ENCODE assay signal across 8 cellular contexts in genomic region chr15:56366211-56366610, GRCh38. TPM values are rescaled to one million over a fixed set of nuclear protein-coding genes. Genes with fewer than 3 reads are reported as not detected.
A peak's percentile ranks its signal among the peaks of the same experiment; 100 is the strongest.
DNase-seq lines count a peak whose midpoint lies in the region; ATAC-seq, FAIRE-seq and TF ChIP-seq lines count a peak whose summit lies in the region.

No MANE protein-coding gene starts in this region.

- no peak overlapping the region for H4K8ac ChIP-seq in H9 (replicated peaks; ENCODE audit: insufficient read length, low read depth, low read length)

- H3K4me3 ChIP-seq in ACC112 (ENCODE audit: low read depth, low read length), result peak overlapping the region; percentile 84
- H3K4me3 ChIP-seq in astrocyte of the cerebellum (ENCODE audit: low read depth, low read length), result peak overlapping the region; percentile 91
- peak overlapping the region; percentile 86 to 97 for H3K4me3 ChIP-seq in mucosa of rectum (ENCODE audit: low read length in 2 of 2)

- H4K5ac ChIP-seq in H9 (ENCODE audit: insufficient read length, low read depth, low read length), result no peak overlapping the region

- no CpG with 5 or more reads among the region's 2 CpGs for WGBS in H9 (ENCODE audit: extremely low coverage, insufficient read length, low lambda C conversion rate)

- H3K9me3 ChIP-seq in H9 (ENCODE audit: control insufficient read depth, low read depth, low read length) (no peaks in the 10 kb centered on the region), mucosa of rectum (ENCODE audit: control insufficient read depth in 2 of 2, low read length in 2 of 2) (no peaks in the 10 kb centered on the region)

- H3K27me3 Mint-ChIP-seq in H9 (ENCODE audit: low read depth), result no peaks in the 10 kb centered on the region

- no peak overlapping the region for H2BK5ac ChIP-seq in H9 (ENCODE audit: insufficient read length, low read length)

- H3K23me2 ChIP-seq in H9 (ENCODE audit: insufficient read length, low read depth, low read length, poor library complexity, severe bottlenecking), result peaks cover 4% of the 10 kb centered on the region

- H3K79me1 ChIP-seq in H9 (ENCODE audit: insufficient read depth, low read depth, low read length, poor library complexity, severe bottlenecking), result no peaks in the 10 kb centered on the region

- H4K91ac ChIP-seq in H9 (ENCODE audit: insufficient read length, low read depth, low read length), result no peak overlapping the region

- no peak overlapping the region for H3K23ac ChIP-seq in H9 (ENCODE audit: insufficient read length, low read depth, low read length)

- H2AFZ ChIP-seq in ACC112 (ENCODE audit: low read length, unreplicated experiment) (peak overlapping the region; percentile 97), H9 (ENCODE audit: low read length) (no peak overlapping the region)

- peak overlapping the region; percentile 76 to 93 for H3K4me3 Mint-ChIP-seq in H9

- FAIRE-seq in H54 (lab: Jason Lieb, UNC), result no peak

- TF ChIP-seq CTCF in H9 (conservative IDR thresholded peaks at IDR 0.05), result no peak
- TF ChIP-seq CTCF in astrocyte of the cerebellum (IDR thresholded peaks at IDR 0.05; ENCODE audit: low read depth, low read length, missing control alignments), result no peak

- TF ChIP-seq POLR2A in H54 (IDR thresholded peaks at IDR 0.05; ENCODE audit: low read depth, low read length), result no peak

- DNase-seq in H9, result no peak
- no peak for DNase-seq in astrocyte of the cerebellum (ENCODE audit: low read depth)
- no peak for DNase-seq in H54 (ENCODE audit: insufficient read length, low spot score)
- DNase-seq in stimulated activated CD4-positive, alpha-beta T cell treated with anti-CD3 and anti-CD28 coated beads, Interleukin-1b, Interleukin-23, amount 100 ng/mL, for 48 hours, result no peak

- peaks cover 17 to 22% of the 10 kb centered on the region in 2 experiments for H3K4me1 Mint-ChIP-seq in H9

- H3K18ac ChIP-seq in H9 (ENCODE audit: insufficient read length, low read depth, low read length), result no peak overlapping the region

- no peak overlapping the region for H2AK5ac ChIP-seq in H9 (ENCODE audit: insufficient read length, low read length)

- H3K4me2 ChIP-seq in H9 (ENCODE audit: insufficient read depth, insufficient read length, low read length), result peak overlapping the region; percentile 73

- in situ Hi-C loops in astrocyte of the cerebellum (cut with HindIII; ENCODE audit: low sequenced_read_pairs), result no loop called here

- ATAC-seq in GM21447 (IDR thresholded peaks at IDR 0.05; ENCODE audit: unreplicated experiment), result no peak
- ATAC-seq in HG03571 (IDR thresholded peaks at IDR 0.05; ENCODE audit: unreplicated experiment), result no peak

- no peak overlapping the region for H2BK120ac ChIP-seq in H9 (ENCODE audit: low read depth, low read length, poor library complexity, severe bottlenecking)

- peaks cover 7 to 12% of the 10 kb centered on the region in 2 experiments for H3K9me3 Mint-ChIP-seq in H9

- H3K14ac ChIP-seq in H9 (ENCODE audit: insufficient read depth, low read length), result no peak overlapping the region

- no peaks in the 10 kb centered on the region for H3K79me2 ChIP-seq in ACC112 (ENCODE audit: control insufficient read depth, insufficient read depth, low read length, unreplicated experiment)
- H3K79me2 ChIP-seq in H9 (ENCODE audit: insufficient read depth, low read length), result no peaks in the 10 kb centered on the region

- H2BK12ac ChIP-seq in H9 (ENCODE audit: insufficient read length, low read depth, low read length), result no peak overlapping the region

- H3K27ac Mint-ChIP-seq in H9, result peak overlapping the region in 2 of 3 experiments; percentile 1 to 7; a peak in 1 of 7 replicates

- no peaks in the 10 kb centered on the region for H4K20me1 ChIP-seq in H9 (ENCODE audit: control insufficient read depth, insufficient read depth, insufficient read length)

- H3K4me1 ChIP-seq in ACC112 (ENCODE audit: control insufficient read depth, insufficient read depth, low read length, unreplicated experiment), result peaks cover 3% of the 10 kb centered on the region
- no peaks in the 10 kb centered on the region; the same call in 1 of the 2 replicates for H3K4me1 ChIP-seq in H9 (ENCODE audit: insufficient read depth, low read length)
- peaks cover 3 to 5% of the 10 kb centered on the region in 2 donors for H3K4me1 ChIP-seq in mucosa of rectum (ENCODE audit: control insufficient read depth in 2 of 2, insufficient read depth in 2 of 2, low read length in 2 of 2)

- H2BK20ac ChIP-seq in H9 (ENCODE audit: low read depth, low read length, poor library complexity, severe bottlenecking), result no peak overlapping the region

- no peaks in the 10 kb centered on the region for H3K36me3 ChIP-seq in ACC112 (ENCODE audit: insufficient read depth, low read length)
- H3K36me3 ChIP-seq in mucosa of rectum (ENCODE audit: control insufficient read depth in 2 of 2, insufficient read depth in 2 of 2, low read length in 2 of 2), result no peaks in the 10 kb centered on the region

- no peak overlapping the region for H3K56ac ChIP-seq in H9 (ENCODE audit: insufficient read length, low read depth, low read length)

- H3K36me3 Mint-ChIP-seq in H9 (ENCODE audit: insufficient read depth in 1 of 3, low read depth in 3 of 3), result peaks cover 0 to 8% (median 2%) of the 10 kb centered on the region in 3 experiments; a peak in 3 of 7 replicates

- no peak overlapping the region for H3K9ac ChIP-seq in H9 (ENCODE audit: extremely low read depth, insufficient read length, low read length)
- no peak overlapping the region for H3K9ac ChIP-seq in mucosa of rectum (ENCODE audit: low read depth in 1 of 2, low read length in 2 of 2)

- H3K27ac ChIP-seq in ACC112 (ENCODE audit: low read depth, low read length) (no peak overlapping the region), H9 (ENCODE audit: insufficient read length, low read depth, low read length) (no peak overlapping the region), mucosa of rectum (ENCODE audit: low read depth in 2 of 2, low read length in 2 of 2) (no peak overlapping the region)

- H3K27me3 ChIP-seq in ACC112 (ENCODE audit: insufficient read depth, low read length) (no peaks in the 10 kb centered on the region), H9 (ENCODE audit: insufficient read depth, low read length) (no peaks in the 10 kb centered on the region), mucosa of rectum (ENCODE audit: control insufficient read depth in 2 of 2, insufficient read depth in 2 of 2, low read length in 2 of 2) (no peaks in the 10 kb centered on the region)

- no peak overlapping the region for H3T11ph ChIP-seq in H9 (ENCODE audit: low read length)

- no peak overlapping the region for H2BK15ac ChIP-seq in H9 (ENCODE audit: low read depth, low read length)

- no peak overlapping the region for H3K4ac ChIP-seq in H9 (ENCODE audit: low read depth, low read length)

RNA-seq across cellular contexts. Expression of gene TEX9, which starts 1.0 kb away (rescaled TPM):
- total RNA-seq in H9 (2021), result 8.4 and 8.9 TPM in 2 replicates
